ENCODE assay signal across 1 cellular context in genomic region chr9:116868212-116868611, GRCh38.
A peak's percentile ranks its signal among the peaks of the same experiment; 100 is the strongest.
TF ChIP-seq lines count a peak whose summit lies in the region.

No MANE protein-coding gene starts in this region.

TF ChIP-seq in GM12878, 131 proteins besides CTCF, POLR2A, EP300 and RAD21:
- TF ChIP-seq KAT2A (conservative IDR thresholded peaks at IDR 0.05; ENCODE audit: control insufficient read depth, low read depth, low read length) (no peak), ZNF592 (IDR thresholded peaks at IDR 0.05) (no peak), RCOR1 (conservative IDR thresholded peaks at IDR 0.05; ENCODE audit: low read depth, low read length) (no peak), BHLHE40 (IDR thresholded peaks at IDR 0.05; ENCODE audit: borderline replicate concordance in 1 of 2, low read depth in 2 of 2, low read length in 1 of 2) (peak in 1 of 2 experiments; percentile 5; a peak in 1 of 4 replicates), YY1 (IDR thresholded peaks at IDR 0.05; ENCODE audit: low read depth, low read length) (no peak), SUPT20H (IDR thresholded peaks at IDR 0.05; ENCODE audit: borderline replicate concordance, control insufficient read depth, low read depth, low read length) (no peak), E2F4 (IDR thresholded peaks at IDR 0.05; ENCODE audit: low read depth, low read length) (no peak), PAX5 (IDR thresholded peaks at IDR 0.05; ENCODE audit: borderline replicate concordance, low read depth, low read length) (no peak), ETV6 (conservative IDR thresholded peaks at IDR 0.05 in 1 of 2, IDR thresholded peaks at IDR 0.05 in 1 of 2; ENCODE audit: borderline replicate concordance in 1 of 2, low read depth in 1 of 2) (no peak), SREBF1 (IDR thresholded peaks at IDR 0.05; ENCODE audit: low read length) (no peak), ATF7 (IDR thresholded peaks at IDR 0.05; ENCODE audit: low read depth) (0 out of 2 replicates have a peak, but pooled peaks have one; percentile 27), TAF1 (IDR thresholded peaks at IDR 0.05; ENCODE audit: borderline replicate concordance, low read depth, low read length) (no peak), ZSCAN29 (IDR thresholded peaks at IDR 0.05) (no peak), ELK1 (IDR thresholded peaks at IDR 0.05; ENCODE audit: low read depth, low read length) (no peak), SREBF2 (IDR thresholded peaks at IDR 0.05; ENCODE audit: low read length) (no peak)
